In genomic region chr14:68772761-68773381, GRCh38 we compare ENCODE assay signal across 23 cellular contexts. TPM values are rescaled to one million over a fixed set of nuclear protein-coding genes. Genes with fewer than 3 reads are reported as not detected.
DNase-seq lines count a peak whose midpoint lies in the region; ATAC-seq, FAIRE-seq and TF ChIP-seq lines count a peak whose summit lies in the region.
"Had no signal": no experiment of that assay in that cellular context is flagged by ENCODE, and none has a peak within 500 bp of the region (broad histone marks: within the 10 kb centered on the region; RNA-seq: fewer than 3 reads in every experiment).

No MANE protein-coding gene starts in this region.

- H3K4me1 ChIP-seq in right lobe of liver (no peaks in the 10 kb centered on the region), HepG2 (ENCODE audit: insufficient read depth, low read length) (peaks cover 28% of the 10 kb centered on the region), aorta (ENCODE audit: control insufficient read depth in 1 of 2, insufficient read depth in 2 of 2, low read length in 2 of 2) (no peaks in the 10 kb centered on the region)
- H3K4me1 ChIP-seq: BE2C, pancreas, uterus had no signal

- no peak overlapping the region for H3K9ac ChIP-seq in HepG2 (ENCODE audit: insufficient read depth, low read depth, low read length)

- intact Hi-C loops in right lobe of liver (cut with DNase I): loop anchor here in 1 of 2 donors (10.0 kb wide), 1 partner anchor 48 kb away; no protein-coding TSS in a partner anchor
- intact Hi-C loops in HepG2 (cut with micrococcal nuclease; ENCODE audit: unreplicated experiment): no loop called here
- intact Hi-C loops in posterior vena cava (cut with DNase I): no loop called here
- intact Hi-C loops in aorta (cut with DNase I): loop anchor here in 1 of 2 donors (5.0 kb wide), 1 partner anchor 81 kb away; no protein-coding TSS in a partner anchor

- POLR2A ChIA-PET in HepG2 (lab: Yijun Ruan, JAX): interaction anchor here (1.2 kb wide), 1 partner anchor 20 kb away, joined by 6 read pairs; the partner anchor contains the start of gene ZFP36L1

- CTCF ChIA-PET in HepG2 (lab: Yijun Ruan, JAX; ENCODE audit: low intra/inter-chr PET ratio, low total read pairs): no interaction called here

- TF ChIP-seq POLR2A in right lobe of liver (IDR thresholded peaks at IDR 0.05) (no peak), HepG2 (IDR thresholded peaks at IDR 0.05; ENCODE audit: insufficient read depth in 1 of 2, low read depth in 2 of 2, low read length in 2 of 2) (no peak)

- H3K4me3 Mint-ChIP-seq in T-helper 1 cell treated with Interleukin-12 subunit alpha and Interleukin-12 subunit beta and Interleukin-4 antibody, amounts not matched to agents 30 μg/mL and 1 μg/mL, for 36 hours: no peak overlapping the region
- H3K4me3 Mint-ChIP-seq: nephron had no signal

- BruUV-seq in HepG2 (replicated peaks; lab: Mats Ljungman, UMichigan): no TSS peak

- no peak for ATAC-seq in right lobe of liver
- no peak for ATAC-seq in HepG2
- ATAC-seq in aorta (ENCODE audit: low FRiP score): no peak
- ATAC-seq in HG02610 (IDR thresholded peaks at IDR 0.05; ENCODE audit: unreplicated experiment): no peak
- ATAC-seq: pancreas had no signal

- TF ChIP-seq RAD21 in HepG2 (CRISPR knock-in tag; IDR thresholded peaks at IDR 0.05): no peak

- H3K27ac ChIP-seq in right lobe of liver (peak overlapping the region in 2 of 3 donors; percentile 40 to 43), HepG2 (ENCODE audit: extremely low read length, insufficient read depth, low read length) (no peak overlapping the region), aorta (ENCODE audit: low read depth in 1 of 2, low read length in 2 of 2) (no peak overlapping the region)
- H3K27ac ChIP-seq: pancreas had no signal

- TF ChIP-seq CTCF in right lobe of liver (IDR thresholded peaks at IDR 0.05): no peak
- no peak for TF ChIP-seq CTCF in HepG2 (CRISPR knock-in tag; IDR thresholded peaks at IDR 0.05)

- H3K27me3 Mint-ChIP-seq in T-helper 1 cell treated with Interleukin-12 subunit alpha and Interleukin-12 subunit beta and Interleukin-4 antibody, amounts not matched to agents 30 μg/mL and 1 μg/mL, for 36 hours (ENCODE audit: low read depth): no peaks in the 10 kb centered on the region

- H3K36me3 ChIP-seq in right lobe of liver (no peaks in the 10 kb centered on the region), HepG2 (replicated peaks in 1 of 2; ENCODE audit: control insufficient read depth in 1 of 2, insufficient read depth in 2 of 2, low read length in 2 of 2) (no peaks in the 10 kb centered on the region), aorta (ENCODE audit: control insufficient read depth in 1 of 2, insufficient read depth in 2 of 2, low read length in 1 of 2) (no peaks in the 10 kb centered on the region)
- H3K36me3 ChIP-seq: BE2C, pancreas, stomach, uterus had no signal

- H3K27me3 ChIP-seq in right lobe of liver (no peaks in the 10 kb centered on the region), HepG2 (ENCODE audit: control insufficient read depth in 1 of 2, insufficient read depth in 2 of 2, low read length in 2 of 2) (no peaks in the 10 kb centered on the region), aorta (ENCODE audit: control insufficient read depth in 1 of 2, insufficient read depth in 2 of 2, low read length in 1 of 2) (no peaks in the 10 kb centered on the region)
- H3K27me3 ChIP-seq: BE2C, pancreas, stomach, uterus had no signal

- no peaks in the 10 kb centered on the region for H3K9me3 ChIP-seq in right lobe of liver
- H3K9me3 ChIP-seq in HepG2 (ENCODE audit: low read length): no peaks in the 10 kb centered on the region
- no peaks in the 10 kb centered on the region for H3K9me3 ChIP-seq in aorta (ENCODE audit: control insufficient read depth, low read length)
- H3K9me3 ChIP-seq: BE2C, pancreas, uterus had no signal

- peaks cover 34% of the 10 kb centered on the region for H3K4me1 Mint-ChIP-seq in T-helper 1 cell treated with Interleukin-12 subunit alpha and Interleukin-12 subunit beta and Interleukin-4 antibody, amounts not matched to agents 30 μg/mL and 1 μg/mL, for 36 hours (ENCODE audit: low read depth)

- no peaks in the 10 kb centered on the region for H3K79me2 ChIP-seq in HepG2 (ENCODE audit: insufficient read depth, low read length)

- FAIRE-seq in HepG2 (lab: Jason Lieb, UNC): no peak
- FAIRE-seq: GM18507, pancreas, small intestine had no signal

- in situ Hi-C loops in HepG2 (cut with HindIII; ENCODE audit: extremely low pct_ligation_motif_present, low pct_unique_long_range_greater_than_20kb): no loop called here

- no peaks in the 10 kb centered on the region for H4K20me1 ChIP-seq in HepG2 (ENCODE audit: insufficient read depth, low read length)

- peak overlapping the region; percentile 15 for H3K27ac Mint-ChIP-seq in T-helper 1 cell treated with Interleukin-12 subunit alpha and Interleukin-12 subunit beta and Interleukin-4 antibody, amounts not matched to agents 30 μg/mL and 1 μg/mL, for 36 hours
- H3K27ac Mint-ChIP-seq: activated T-helper 2 cell treated with anti-CD3 and anti-CD28 coated beads, Interferon-gamma antibody, Interleukin-2, Interleukin-4, amounts not matched to agents 10 μg/mL and 5 μg/mL and 100 μg/mL, durations not matched to agents 14 hours and 24 hours and 36 hours had no signal

- no peak overlapping the region for H3K4me3 ChIP-seq in right lobe of liver
- H3K4me3 ChIP-seq in HepG2 (replicated peaks in 1 of 3; ENCODE audit: insufficient read depth in 1 of 3, low read depth in 2 of 3, low read length in 3 of 3): no peak overlapping the region
- no peak overlapping the region for H3K4me3 ChIP-seq in aorta (ENCODE audit: low read length in 2 of 2)
- H3K4me3 ChIP-seq: pancreas, stomach, uterus had no signal

- TF ChIP-seq EP300 in HepG2 (IDR thresholded peaks at IDR 0.05; ENCODE audit: low read depth in 2 of 2, low read length in 2 of 2) (no peak), HepG2 (CRISPR knock-in tag; IDR thresholded peaks at IDR 0.05; ENCODE audit: borderline replicate concordance) (no peak)

- H2AFZ ChIP-seq in HepG2 (ENCODE audit: low read length): no peak overlapping the region

- peaks cover 11% of the 10 kb centered on the region for H3K36me3 Mint-ChIP-seq in T-helper 1 cell treated with Interleukin-12 subunit alpha and Interleukin-12 subunit beta and Interleukin-4 antibody, amounts not matched to agents 30 μg/mL and 1 μg/mL, for 36 hours (ENCODE audit: low read depth)

- 78% methylated on average over 6 of the region's 6 CpGs for WGBS in right lobe of liver (ENCODE audit: insufficient coverage, low coverage, low lambda C conversion rate, missing lambda C conversion rate)
- WGBS in HepG2 (ENCODE audit: low lambda C conversion rate): 92% methylated on average over 6 of the region's 6 CpGs
- WGBS in aorta, 2 donors: 93 to 95% methylated on average over 6 of the region's 6 CpGs

- H3K4me2 ChIP-seq in HepG2 (ENCODE audit: low read depth, low read length): no peak overlapping the region

- H3K9me3 Mint-ChIP-seq in T-helper 1 cell treated with Interleukin-12 subunit alpha and Interleukin-12 subunit beta and Interleukin-4 antibody, amounts not matched to agents 30 μg/mL and 1 μg/mL, for 36 hours: peaks cover 22% of the 10 kb centered on the region

- DNase-seq in T-helper 1 cell (no peak), right lobe of liver (no peak), HepG2 (ENCODE audit: low spot score) (no peak), posterior vena cava (ENCODE audit: low spot score) (peak; percentile 36), aorta (peak; percentile 17 to 21), NCI-H2171 (lab: John Stamatoyannopoulos, UW) (no peak)
- DNase-seq: amniotic stem cell; BE2C; dermis blood vessel endothelial cell; foreskin fibroblast; H7; NCI-H2171 treated with DMSO at 0.1 percent for 48 hours; NCI-H774; pancreas; small intestine; stimulated activated CD4-positive, alpha-beta T cell treated with anti-CD3 and anti-CD28 coated beads, Interleukin-4, amount 100 ng/mL, for 24 hours; stomach had no signal

TF ChIP-seq in HepG2, 621 proteins besides CTCF, POLR2A, EP300 and RAD21 (continues in another document):
- TF ChIP-seq, protein P1, sequence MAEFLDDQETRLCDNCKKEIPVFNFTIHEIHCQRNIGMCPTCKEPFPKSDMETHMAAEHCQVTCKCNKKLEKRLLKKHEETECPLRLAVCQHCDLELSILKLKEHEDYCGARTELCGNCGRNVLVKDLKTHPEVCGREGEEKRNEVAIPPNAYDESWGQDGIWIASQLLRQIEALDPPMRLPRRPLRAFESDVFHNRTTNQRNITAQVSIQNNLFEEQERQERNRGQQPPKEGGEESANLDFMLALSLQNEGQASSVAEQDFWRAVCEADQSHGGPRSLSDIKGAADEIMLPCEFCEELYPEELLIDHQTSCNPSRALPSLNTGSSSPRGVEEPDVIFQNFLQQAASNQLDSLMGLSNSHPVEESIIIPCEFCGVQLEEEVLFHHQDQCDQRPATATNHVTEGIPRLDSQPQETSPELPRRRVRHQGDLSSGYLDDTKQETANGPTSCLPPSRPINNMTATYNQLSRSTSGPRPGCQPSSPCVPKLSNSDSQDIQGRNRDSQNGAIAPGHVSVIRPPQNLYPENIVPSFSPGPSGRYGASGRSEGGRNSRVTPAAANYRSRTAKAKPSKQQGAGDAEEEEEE (CRISPR knock-in tag; IDR thresholded peaks at IDR 0.05; ENCODE audit: borderline replicate concordance): no peak

RNA-seq across cellular contexts. Expression of gene ZFP36L1, which starts 20.0 kb away (rescaled TPM):
- 100 to 1,000 TPM; 109 to 298 (median 218) TPM for total RNA-seq in right lobe of liver
- total RNA-seq in HepG2 (2016; rRNA removed; fragmentation: Illumina TruSeq; extraction: Trizol): 7.4 and 8.4 TPM in 2 replicates
- total RNA-seq in HepG2 (2016; cell fraction: cytosol; rRNA removed; fragmentation: Illumina TruSeq; extraction: Trizol; ENCODE audit: low read depth): 2.6 and 3.4 TPM in 2 replicates
- 7.9 and 8.4 TPM in 2 replicates for total RNA-seq in HepG2 (2016; cell fraction: insoluble cytoplasmic fraction; rRNA removed; fragmentation: Illumina TruSeq; extraction: Trizol)
- total RNA-seq in HepG2 (2016; cell fraction: membrane; rRNA removed; fragmentation: Illumina TruSeq; extraction: Trizol): 11.1 and 11.3 TPM in 2 replicates
- 13.8 and 14.1 TPM in 2 replicates for total RNA-seq in HepG2 (2016; cell fraction: nucleus; rRNA removed; fragmentation: Illumina TruSeq; extraction: Trizol)
- 10.2 and 12.7 TPM in 2 replicates for polyA plus RNA-seq in HepG2 (2011; rRNA removed)
- 11.2 and 18.0 TPM in 2 replicates for polyA plus RNA-seq in HepG2 (2011; cell fraction: cytosol; rRNA removed)
- polyA plus RNA-seq in HepG2 (2011; cell fraction: nucleus; rRNA removed): 66.5 and 69.1 TPM in 2 replicates
- polyA plus RNA-seq in HepG2 (2012): 23.2 and 32.2 TPM in 2 replicates
- polyA plus RNA-seq in HepG2 (2016; cell fraction: cytosol; fragmentation: Illumina TruSeq; extraction: Trizol; ENCODE audit: low read depth): 2.7 and 2.8 TPM in 2 replicates
- polyA plus RNA-seq in HepG2 (2016; cell fraction: insoluble cytoplasmic fraction; fragmentation: Illumina TruSeq; extraction: Trizol; ENCODE audit: low read depth): 20.7 and 26.8 TPM in 2 replicates
- 9.2 and 10.1 TPM in 2 replicates for polyA plus RNA-seq in HepG2 (2016; cell fraction: membrane; fragmentation: Illumina TruSeq; extraction: Trizol; ENCODE audit: low read depth)
- 53.8 and 57.0 TPM in 2 replicates for polyA plus RNA-seq in HepG2 (2016; cell fraction: nucleus; fragmentation: Illumina TruSeq; extraction: Trizol; ENCODE audit: insufficient read depth, low read depth)
- 8.5 and 26.8 TPM in 2 replicates for polyA minus RNA-seq in HepG2 (2011; rRNA and poly(A)+ RNA removed; ENCODE audit: low replicate concordance)
- 56.3 and 73.8 TPM in 2 replicates for polyA minus RNA-seq in HepG2 (2011; cell fraction: cytosol; rRNA and poly(A)+ RNA removed)
- polyA minus RNA-seq in HepG2 (2011; cell fraction: nucleus; rRNA and poly(A)+ RNA removed): 11.8 and 13.8 TPM in 2 replicates
- total RNA-seq in posterior vena cava: 100 to 1,000 TPM; 311 to 319 TPM
- 100 to 1,000 TPM; 302 to 388 TPM for total RNA-seq in aorta
- 10 to 100 TPM; 35.3 to 48.6 TPM for polyA plus RNA-seq in aorta

Comparison
In these comparisons a context has a peak if more than half of its experiments do, and no peak if none do; other contexts are left out.
1. H3K27ac ChIP-seq: peak in right lobe of liver (2 of 3); none in HepG2 (single experiment) and aorta (0 of 2).
2. RNA of gene ZFP36L1, which starts 20.0 kb away (total RNA-seq): 302 to 388 TPM in aorta, 311 to 319 TPM in posterior vena cava and 109 to 298 TPM in right lobe of liver; 2.6 to 14.1 TPM in HepG2; every median in the first group is over 4 times any median in the second.
3. DNase-seq: peak in posterior vena cava (single experiment) and aorta (2 of 2); none in T-helper 1 cell (0 of 5), right lobe of liver (0 of 3), HepG2 (single experiment) and NCI-H2171 (single experiment).